Comparison of ENCODE assay signal across 7 cellular contexts in genomic region chr15:67836477-67836876, GRCh38. TPM values are rescaled to one million over a fixed set of nuclear protein-coding genes. Genes with fewer than 3 reads are reported as not detected.
DNase-seq lines count a peak whose midpoint lies in the region; ATAC-seq and TF ChIP-seq lines count a peak whose summit lies in the region.

No MANE protein-coding gene starts in this region.

- H3K4me3 ChIP-seq in NB4 (ENCODE audit: low read depth, low read length): no peak overlapping the region
- H3K4me3 ChIP-seq in esophagus squamous epithelium: peak overlapping the region; percentile 23 to 68 (median 46)
- no peak overlapping the region for H3K4me3 ChIP-seq in parathyroid adenoma (ENCODE audit: low read depth, low read length)

- H3K27me3 ChIP-seq in esophagus squamous epithelium: peaks cover 15 to 54% (median 37%) of the 10 kb centered on the region in 4 donors
- no peaks in the 10 kb centered on the region for H3K27me3 ChIP-seq in parathyroid adenoma (ENCODE audit: control insufficient read depth, insufficient read depth, low read length)

- TF ChIP-seq CTCF in GM10266 (IDR thresholded peaks at IDR 0.05; ENCODE audit: control insufficient read depth, insufficient read depth, low read depth, missing control alignments) (peak; percentile 76), NB4 (IDR thresholded peaks at IDR 0.05; ENCODE audit: low read depth, low read length) (peak; percentile 67), esophagus squamous epithelium (IDR thresholded peaks at IDR 0.05) (peak; percentile 55 to 86 (median 68)), parathyroid adenoma (IDR thresholded peaks at IDR 0.05) (peak; percentile 65)

- H3K4me1 ChIP-seq in esophagus squamous epithelium (peaks cover 44 to 72% (median 52%) of the 10 kb centered on the region in 3 donors), parathyroid adenoma (peaks cover 3% of the 10 kb centered on the region)

- H3K9ac ChIP-seq in parathyroid adenoma: no peak overlapping the region

- ATAC-seq in HG02885 (IDR thresholded peaks at IDR 0.05; ENCODE audit: poor library complexity, unreplicated experiment): no peak

- H2AFZ ChIP-seq in parathyroid adenoma: no peak overlapping the region

- H3K27ac ChIP-seq in esophagus squamous epithelium: no peak overlapping the region
- H3K27ac ChIP-seq in parathyroid adenoma: no peak overlapping the region

- 0 to 37% methylated on average over 4 to 8 of the region's 8 CpGs for WGBS in esophagus squamous epithelium, 2 donors

- no peaks in the 10 kb centered on the region for H3K9me3 ChIP-seq in esophagus squamous epithelium
- no peaks in the 10 kb centered on the region for H3K9me3 ChIP-seq in parathyroid adenoma (ENCODE audit: control insufficient read depth, low read length)

- no peaks in the 10 kb centered on the region for H3K79me2 ChIP-seq in parathyroid adenoma

- DNase-seq in GM10266 (ENCODE audit: extremely low spot score): peak; percentile 69
- peak; percentile 51 for DNase-seq in NB4 (ENCODE audit: low read depth)
- DNase-seq in activated CD4-positive, alpha-beta T cell treated with anti-CD3 and anti-CD28 coated beads, Interleukin-2, amount 50 U/mL, for 1 hour: peak; percentile 55
- no peak for DNase-seq in esophagus squamous epithelium (lab: John Stamatoyannopoulos, UW)
- no peak for DNase-seq in DMS79 (lab: John Stamatoyannopoulos, UW)

- peak overlapping the region; percentile 65 for H3K4me2 ChIP-seq in parathyroid adenoma (ENCODE audit: low read length)

- intact Hi-C loops in esophagus squamous epithelium (cut with DNase I): loop anchor here (5.0 to 10.0 kb wide), 2 partner anchors 314 to 892 kb away; partner anchors contain the start of gene C15orf61

- TF ChIP-seq POLR2A in NB4 (IDR thresholded peaks at IDR 0.05; ENCODE audit: extremely low read depth, insufficient read length) (no peak), esophagus squamous epithelium (IDR thresholded peaks at IDR 0.05) (no peak)

- H3K36me3 ChIP-seq in esophagus squamous epithelium: no peaks in the 10 kb centered on the region
- H3K36me3 ChIP-seq in parathyroid adenoma (ENCODE audit: control insufficient read depth, insufficient read depth, low read length): no peaks in the 10 kb centered on the region

RNA-seq across cellular contexts. Expression of gene RNU6-1, which starts 3.4 kb away (rescaled TPM):
- not detected for total RNA-seq in esophagus squamous epithelium

RNA-seq across cellular contexts. Expression of gene SKOR1, which starts 11.2 kb away (rescaled TPM):
- total RNA-seq in esophagus squamous epithelium: under 1 TPM; 0.09 to 0.76 (median 0.28) TPM

Comparison
In these comparisons a context has a peak if more than half of its experiments do, and no peak if none do; other contexts are left out.
1. DNase-seq: peak in GM10266 (single experiment), NB4 (single experiment) and activated CD4-positive, alpha-beta T cell treated with anti-CD3 and anti-CD28 coated beads, Interleukin-2, amount 50 U/mL, for 1 hour (single experiment); none in esophagus squamous epithelium (single experiment) and DMS79 (single experiment).
2. H3K4me3 ChIP-seq: peak in esophagus squamous epithelium (4 of 4); none in NB4 (single experiment) and parathyroid adenoma (single experiment).
3. Peak in every context shown above with its lines, with median percentiles within 50 percentile points of each other: CTCF ChIP-seq.